In the genomic region with DNA sequence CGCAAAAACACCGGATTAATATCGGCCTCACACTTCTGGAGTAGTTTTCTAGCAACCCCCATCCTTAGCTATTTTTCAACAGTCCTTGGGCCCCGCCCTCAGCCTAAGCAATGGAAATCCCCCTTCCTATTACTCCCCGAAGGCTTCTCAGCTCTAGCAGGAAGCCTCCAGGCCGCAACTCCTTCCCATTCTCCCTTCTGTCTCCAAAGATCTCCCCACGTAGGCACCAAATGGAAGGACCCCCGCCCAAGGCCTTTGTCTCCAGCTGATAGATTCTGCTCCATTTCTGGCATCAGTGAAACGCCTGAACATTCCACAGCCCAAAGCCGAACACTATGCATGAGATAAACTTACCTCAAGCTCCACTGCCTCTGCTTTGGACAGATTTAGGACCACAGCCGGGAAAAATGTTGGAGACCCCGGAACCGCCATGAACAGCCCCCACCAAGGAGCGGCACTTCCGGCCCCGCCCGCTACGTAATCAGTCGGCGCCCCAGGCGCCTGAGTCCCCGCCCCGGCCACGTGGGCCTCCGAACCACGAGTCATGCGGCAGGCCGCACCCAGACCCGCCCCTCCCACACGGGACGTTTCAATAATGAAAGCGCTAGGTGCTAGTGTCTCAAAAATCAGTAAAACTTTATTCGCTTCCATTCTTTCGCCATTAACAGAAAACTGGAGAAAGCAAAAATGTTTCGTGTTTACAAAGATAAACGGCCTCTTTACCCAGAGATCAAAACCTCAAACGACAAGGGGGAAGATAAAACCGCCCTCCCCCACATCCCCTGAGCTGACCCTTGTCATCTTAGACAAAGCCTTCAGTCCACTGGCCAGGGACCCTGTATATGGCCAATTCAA, we compare ENCODE assay signal across 8 cellular contexts. TPM values are rescaled to one million over a fixed set of nuclear protein-coding genes. Genes with fewer than 3 reads are reported as not detected.
DNase-seq lines count a peak whose midpoint lies in the region; ATAC-seq and TF ChIP-seq lines count a peak whose summit lies in the region.

TSS of gene NRAS (minus strand) at position 468 of the 855 bp plus-strand sequence. CDS start 611 bp downstream, outside the sequence.

- peak within 1 kb of the TSS; percentile 77 to 96 (median 84) for H3K4me3 ChIP-seq in BLaER1 treated with 17β-estradiol and CSF1 and Interleukin-3, amounts not matched to agents 10 nM and 100 nM
- peak within 1 kb of the TSS; percentile 92 for H3K4me3 ChIP-seq in coronary artery

- peaks cover 72 to 92% (median 82%) of the 10 kb centered on the region in 11 experiments for H3K36me3 ChIP-seq in BLaER1 treated with 17β-estradiol and CSF1 and Interleukin-3, amounts not matched to agents 10 nM and 100 nM

- DNase-seq in NCI-H524 treated with DMSO at 0.1 percent for 48 hours (lab: John Stamatoyannopoulos, UW) (peak; percentile 14), coronary artery (ENCODE audit: low spot score) (peak; percentile 96), left colon (peak; percentile 95 to 98)
- peak; percentile 99 for DNase-seq in activated CD4-positive, alpha-beta T cell treated with anti-CD3 and anti-CD28 coated beads, Interleukin-2, amount 10 ng/mL, durations not matched to agents 24 days and 14 days
- DNase-seq in stimulated activated CD4-positive, alpha-beta T cell treated with anti-CD3 and anti-CD28 coated beads, Interleukin-1b, Interleukin-23, amount 100 ng/mL, for 4 hours (ENCODE audit: low read depth in 2 of 2) = peak; percentile 93 to 95

- H3K4me1 Mint-ChIP-seq in activated CD4-positive, alpha-beta T cell treated with anti-CD3 and anti-CD28 coated beads, Interleukin-2, amount 10 ng/mL, durations not matched to agents 24 days and 14 days = peaks cover 20% of the 10 kb centered on the region

- H4K20me1 ChIP-seq in BLaER1 treated with 17β-estradiol and CSF1 and Interleukin-3, amounts not matched to agents 10 nM and 100 nM = peaks cover 6 to 28% (median 15%) of the 10 kb centered on the region in 11 experiments; a peak in 13 of 22 replicates

- peak within 1 kb of the TSS; percentile 79 to 95 (median 89) for H3K4me2 ChIP-seq in BLaER1 treated with 17β-estradiol and CSF1 and Interleukin-3, amounts not matched to agents 10 nM and 100 nM

- intact Hi-C loops in activated CD4-positive, alpha-beta T cell treated with anti-CD3 and anti-CD28 coated beads, Interleukin-2, amount 10 ng/mL, durations not matched to agents 24 days and 14 days (cut with micrococcal nuclease) = loop anchor here (1.0 to 2.0 kb wide), 5 partner anchors 41 to 206 kb away; partner anchors contain the start of genes BCAS2, CSDE1, DENND2C and SIKE1
- intact Hi-C loops in left colon (cut with DNase I, micrococcal nuclease) = no loop called here

- H3K4me3 Mint-ChIP-seq in activated CD4-positive, alpha-beta T cell treated with anti-CD3 and anti-CD28 coated beads, Interleukin-2, amount 10 ng/mL, durations not matched to agents 24 days and 14 days = peak within 1 kb of the TSS; percentile 95

- H3K4me1 ChIP-seq in BLaER1 treated with 17β-estradiol and CSF1 and Interleukin-3, amounts not matched to agents 10 nM and 100 nM = peaks cover 13 to 24% (median 16%) of the 10 kb centered on the region in 10 experiments

- ATAC-seq in GM19324 (IDR thresholded peaks at IDR 0.05; ENCODE audit: low FRiP score, unreplicated experiment) (peak; percentile 96), HG03460 (IDR thresholded peaks at IDR 0.05; ENCODE audit: unreplicated experiment) (peak; percentile 94), left colon (peak; percentile 90)

- H3K36me3 Mint-ChIP-seq in activated CD4-positive, alpha-beta T cell treated with anti-CD3 and anti-CD28 coated beads, Interleukin-2, amount 10 ng/mL, durations not matched to agents 24 days and 14 days (ENCODE audit: low read depth) = peaks cover 72% of the 10 kb centered on the region

- H3K27me3 Mint-ChIP-seq in activated CD4-positive, alpha-beta T cell treated with anti-CD3 and anti-CD28 coated beads, Interleukin-2, amount 10 ng/mL, durations not matched to agents 24 days and 14 days = no peaks in the 10 kb centered on the region

- H3K9me3 Mint-ChIP-seq in activated CD4-positive, alpha-beta T cell treated with anti-CD3 and anti-CD28 coated beads, Interleukin-2, amount 10 ng/mL, durations not matched to agents 24 days and 14 days = no peaks in the 10 kb centered on the region

- H3K27ac ChIP-seq in BLaER1 treated with 17β-estradiol and CSF1 and Interleukin-3, amounts not matched to agents 10 nM and 100 nM = peak within 1 kb of the TSS; percentile 90 to 98 (median 94)
- H3K27ac ChIP-seq in coronary artery = peak within 1 kb of the TSS; percentile 90 to 92

- H3K9me3 ChIP-seq in BLaER1 treated with 17β-estradiol and CSF1 and Interleukin-3, amounts not matched to agents 10 nM and 100 nM (replicated peaks in 1 of 11) = no peaks in the 10 kb centered on the region

- H3K27ac Mint-ChIP-seq in activated CD4-positive, alpha-beta T cell treated with anti-CD3 and anti-CD28 coated beads, Interleukin-2, amount 10 ng/mL, durations not matched to agents 24 days and 14 days = peak within 1 kb of the TSS; percentile 93

- peak within 1 kb of the TSS; percentile 90 to 97 (median 95) for H3K9ac ChIP-seq in BLaER1 treated with 17β-estradiol and CSF1 and Interleukin-3, amounts not matched to agents 10 nM and 100 nM

- H3K27me3 ChIP-seq in BLaER1 treated with 17β-estradiol and CSF1 and Interleukin-3, amounts not matched to agents 10 nM and 100 nM = no peaks in the 10 kb centered on the region

- TF ChIP-seq CTCF in coronary artery (IDR thresholded peaks at IDR 0.05) = no peak

RNA-seq across cellular contexts. Expression of gene NRAS, which starts in this region (rescaled TPM):
- total RNA-seq in activated CD4-positive, alpha-beta T cell treated with anti-CD3 and anti-CD28 coated beads, Interleukin-2, amount 10 ng/mL, durations not matched to agents 24 days and 14 days = 60.7 and 61.4 TPM in 2 replicates
- 10 to 100 TPM; 48.4 to 63.6 TPM for total RNA-seq in left colon

Comparison
In these comparisons a context has a peak if more than half of its experiments do, and no peak if none do; other contexts are left out.
1. Peak in every context shown above with its lines: DNase-seq, ATAC-seq, H3K4me3 ChIP-seq and H3K27ac ChIP-seq.
2. DNase-seq: peak in every context shown above with its lines; median percentile 99 in activated CD4-positive, alpha-beta T cell treated with anti-CD3 and anti-CD28 coated beads, Interleukin-2, amount 10 ng/mL, durations not matched to agents 24 days and 14 days; 96 in left colon; 96 in coronary artery; 94 in stimulated activated CD4-positive, alpha-beta T cell treated with anti-CD3 and anti-CD28 coated beads, Interleukin-1b, Interleukin-23, amount 100 ng/mL, for 4 hours; 14 in NCI-H524 treated with DMSO at 0.1 percent for 48 hours.